16 cellular contexts compared by ENCODE assay signal in genomic region chr14:37988472-37988871, GRCh38.
"Had no signal": no experiment of that assay in that cellular context is flagged by ENCODE, and none has a peak within 500 bp of the region (broad histone marks: within the 10 kb centered on the region; RNA-seq: fewer than 3 reads in every experiment).

No MANE protein-coding gene starts in this region.

- H3K4me1 ChIP-seq: adrenal gland, esophagus squamous epithelium, lower lobe of right lung, parathyroid adenoma, upper lobe of right lung had no signal

- H3K4me3 ChIP-seq: adrenal gland, cardiac muscle cell, esophagus squamous epithelium, lower lobe of right lung, upper lobe of right lung had no signal

- H2AFZ ChIP-seq: parathyroid adenoma had no signal

- DNase-seq: activated CD4-positive, alpha-beta memory T cell treated with anti-CD3 and anti-CD28 coated beads for 36 hours; activated CD4-positive, alpha-beta T cell treated with anti-CD3 and anti-CD28 coated beads for 36 hours; activated gamma-delta T cell treated with Interleukin-2 at 50 U/mL for 16 hours; activated T-cell treated with anti-CD3 and anti-CD28 coated beads for 4 hours; adrenal gland; effector memory CD4-positive, alpha-beta T cell; esophagus squamous epithelium; lower lobe of right lung; stimulated activated naive CD4-positive, alpha-beta T cell; upper lobe of right lung had no signal

- H3K79me2 ChIP-seq: parathyroid adenoma had no signal

- H3K9me3 Mint-ChIP-seq: activated CD4-positive, alpha-beta memory T cell treated with anti-CD3 and anti-CD28 coated beads for 36 hours; activated naive CD4-positive, alpha-beta T cell treated with anti-CD3 and anti-CD28 coated beads, Interleukin-2, amount 50 U/mL, for 72 hours; activated T-helper 1 cell treated with anti-CD3 and anti-CD28 coated beads, Interleukin-12 subunit alpha, Interleukin-12 subunit beta, Interleukin-2, Interleukin-4 antibody, amounts not matched to agents 30 ng/mL and 10 ng/mL and 1 ng/mL, durations not matched to agents 14 hours and 24 hours and 36 hours; dendritic cell treated with granulocyte-macrophage colony-stimulating factor and Interleukin-4, amounts not matched to agents 40 ng/mL and 50 ng/mL, for 4 days; nephron had no signal

- H3K27me3 ChIP-seq: adrenal gland, cardiac muscle cell, esophagus squamous epithelium, upper lobe of right lung had no signal

- H3K36me3 ChIP-seq: adrenal gland, cardiac muscle cell, esophagus squamous epithelium, lower lobe of right lung, upper lobe of right lung had no signal

- H3K36me3 Mint-ChIP-seq: activated CD4-positive, alpha-beta memory T cell treated with anti-CD3 and anti-CD28 coated beads for 36 hours; activated naive CD4-positive, alpha-beta T cell treated with anti-CD3 and anti-CD28 coated beads, Interleukin-2, amount 50 U/mL, for 72 hours had no signal

- H3K27ac ChIP-seq: adrenal gland, cardiac muscle cell, esophagus squamous epithelium, lower lobe of right lung, parathyroid adenoma, upper lobe of right lung had no signal

- H3K9me3 ChIP-seq: adrenal gland, esophagus squamous epithelium, lower lobe of right lung, upper lobe of right lung had no signal

- H3K9ac ChIP-seq: parathyroid adenoma had no signal

- H3K27ac Mint-ChIP-seq: activated CD4-positive, alpha-beta memory T cell treated with anti-CD3 and anti-CD28 coated beads for 36 hours; activated CD4-positive, alpha-beta T cell treated with anti-CD3 and anti-CD28 coated beads for 36 hours; activated naive CD4-positive, alpha-beta T cell treated with anti-CD3 and anti-CD28 coated beads, Interleukin-2, amount 50 U/mL, for 72 hours; activated T-helper 1 cell treated with anti-CD3 and anti-CD28 coated beads, Interleukin-12 subunit alpha, Interleukin-12 subunit beta, Interleukin-2, Interleukin-4 antibody, amounts not matched to agents 30 ng/mL and 10 ng/mL and 1 ng/mL, durations not matched to agents 14 hours and 24 hours and 36 hours; dendritic cell treated with granulocyte-macrophage colony-stimulating factor and Interleukin-4, amounts not matched to agents 40 ng/mL and 50 ng/mL, for 4 days; nephron had no signal

- H3K4me3 Mint-ChIP-seq: activated CD4-positive, alpha-beta memory T cell treated with anti-CD3 and anti-CD28 coated beads for 36 hours; activated CD4-positive, alpha-beta T cell treated with anti-CD3 and anti-CD28 coated beads for 36 hours; activated T-helper 1 cell treated with anti-CD3 and anti-CD28 coated beads, Interleukin-12 subunit alpha, Interleukin-12 subunit beta, Interleukin-2, Interleukin-4 antibody, amounts not matched to agents 30 ng/mL and 10 ng/mL and 1 ng/mL, durations not matched to agents 14 hours and 24 hours and 36 hours; dendritic cell treated with granulocyte-macrophage colony-stimulating factor and Interleukin-4, amounts not matched to agents 40 ng/mL and 50 ng/mL, for 4 days; nephron had no signal

- ATAC-seq: activated CD4-positive, alpha-beta T cell treated with anti-CD3 and anti-CD28 coated beads for 36 hours; activated naive CD4-positive, alpha-beta T cell treated with anti-CD3 and anti-CD28 coated beads, Interleukin-2, amount 50 U/mL, for 72 hours; lower lobe of right lung; upper lobe of right lung had no signal

- H3K4me1 Mint-ChIP-seq: activated CD4-positive, alpha-beta T cell treated with anti-CD3 and anti-CD28 coated beads for 36 hours; nephron had no signal
